In the genomic region with DNA sequence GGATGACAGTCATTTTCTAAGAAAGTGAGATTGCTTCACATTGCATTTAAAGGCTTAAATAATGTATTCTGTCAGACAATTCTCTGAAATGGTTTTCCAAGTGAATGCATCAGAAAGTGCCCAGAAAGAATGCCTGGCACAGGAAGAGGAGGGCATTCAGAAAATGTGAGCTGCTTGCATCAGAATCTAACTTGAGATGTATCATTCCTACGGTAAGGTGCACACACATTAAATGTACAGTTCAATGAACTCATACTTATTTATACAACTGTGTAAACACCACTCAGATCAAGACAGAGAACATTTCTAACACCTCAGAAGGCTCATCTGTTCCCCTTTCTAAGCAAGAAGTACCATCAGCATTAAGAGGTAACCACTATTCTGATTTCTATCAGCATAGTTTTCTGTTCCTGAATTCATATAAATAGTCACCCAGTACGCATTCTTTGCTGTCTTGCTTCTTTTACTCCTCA, we compare ENCODE assay signal across 12 cellular contexts.
DNase-seq lines count a peak whose midpoint lies in the region; ATAC-seq, FAIRE-seq and TF ChIP-seq lines count a peak whose summit lies in the region.
"Had no signal": no experiment of that assay in that cellular context is flagged by ENCODE, and none has a peak within 500 bp of the region (broad histone marks: within the 10 kb centered on the region; RNA-seq: fewer than 3 reads in every experiment).

No MANE protein-coding gene starts in this region.

- peaks cover 18% of the 10 kb centered on the region for H3K9me3 Mint-ChIP-seq in activated T-helper 1 cell treated with anti-CD3 and anti-CD28 coated beads, Interleukin-12 subunit alpha, Interleukin-12 subunit beta, Interleukin-2, Interleukin-4 antibody, amounts not matched to agents 30 ng/mL and 10 ng/mL and 1 ng/mL, durations not matched to agents 14 hours and 24 hours and 36 hours

- H3K4me3 Mint-ChIP-seq in activated T-helper 1 cell treated with anti-CD3 and anti-CD28 coated beads, Interleukin-12 subunit alpha, Interleukin-12 subunit beta, Interleukin-2, Interleukin-4 antibody, amounts not matched to agents 30 ng/mL and 10 ng/mL and 1 ng/mL, durations not matched to agents 14 hours and 24 hours and 36 hours, result no peak overlapping the region
- H3K4me3 Mint-ChIP-seq: activated naive CD8-positive, alpha-beta T cell treated with anti-CD3 and anti-CD28 coated beads, Interleukin-2, amount 10 ng/mL, durations not matched to agents 7 days and 5 days had no signal

- H3K27me3 Mint-ChIP-seq in activated T-helper 1 cell treated with anti-CD3 and anti-CD28 coated beads, Interleukin-12 subunit alpha, Interleukin-12 subunit beta, Interleukin-2, Interleukin-4 antibody, amounts not matched to agents 30 ng/mL and 10 ng/mL and 1 ng/mL, durations not matched to agents 14 hours and 24 hours and 36 hours (ENCODE audit: insufficient read depth), result peaks cover 2% of the 10 kb centered on the region
- H3K27me3 Mint-ChIP-seq: activated naive CD8-positive, alpha-beta T cell treated with anti-CD3 and anti-CD28 coated beads, Interleukin-2, amount 10 ng/mL, durations not matched to agents 7 days and 5 days had no signal

- ATAC-seq in GM18508 (IDR thresholded peaks at IDR 0.05; ENCODE audit: insufficient read depth, unreplicated experiment) (peak; percentile 90), GM19455 (IDR thresholded peaks at IDR 0.05; ENCODE audit: unreplicated experiment) (peak; percentile 89), HG03039 (IDR thresholded peaks at IDR 0.05; ENCODE audit: unreplicated experiment) (peak; percentile 87)
- ATAC-seq: sciatic nerve had no signal

- no peak for TF ChIP-seq EP300 in esophagus muscularis mucosa (IDR thresholded peaks at IDR 0.05)

- DNase-seq in activated T-helper 1 cell treated with anti-CD3 and anti-CD28 coated beads, Interleukin-12 subunit alpha, Interleukin-12 subunit beta, Interleukin-2, Interleukin-4 antibody, amounts not matched to agents 30 ng/mL and 10 ng/mL and 1 ng/mL, durations not matched to agents 14 hours and 24 hours and 36 hours (ENCODE audit: low spot score), result no peak
- DNase-seq in prostate gland (ENCODE audit: low spot score), result no peak
- DNase-seq in esophagus muscularis mucosa (ENCODE audit: extremely low spot score), result no peak
- no peak for DNase-seq in RPMI8226
- DNase-seq in D721Med (ENCODE audit: insufficient read length, low spot score), result no peak
- DNase-seq: activated naive CD8-positive, alpha-beta T cell treated with anti-CD3 and anti-CD28 coated beads, Interleukin-2, amount 10 ng/mL, durations not matched to agents 7 days and 5 days; kidney; NCI-H446 treated with DMSO at 0.1 percent for 48 hours had no signal

- no peak for TF ChIP-seq CTCF in prostate gland (IDR thresholded peaks at IDR 0.05)
- no peak for TF ChIP-seq CTCF in esophagus muscularis mucosa (IDR thresholded peaks at IDR 0.05)
- TF ChIP-seq CTCF in D721Med (IDR thresholded peaks at IDR 0.05; ENCODE audit: insufficient read depth, missing control alignments), result no peak

- no peak overlapping the region for H3K4me3 ChIP-seq in prostate gland
- no peak overlapping the region for H3K4me3 ChIP-seq in esophagus muscularis mucosa

- TF ChIP-seq POLR2A in prostate gland (IDR thresholded peaks at IDR 0.05) (no peak), esophagus muscularis mucosa (IDR thresholded peaks at IDR 0.05; ENCODE audit: low read depth) (no peak)

- peak overlapping the region; percentile 53 for H3K27ac Mint-ChIP-seq in activated T-helper 1 cell treated with anti-CD3 and anti-CD28 coated beads, Interleukin-12 subunit alpha, Interleukin-12 subunit beta, Interleukin-2, Interleukin-4 antibody, amounts not matched to agents 30 ng/mL and 10 ng/mL and 1 ng/mL, durations not matched to agents 14 hours and 24 hours and 36 hours
- H3K27ac Mint-ChIP-seq: activated naive CD8-positive, alpha-beta T cell treated with anti-CD3 and anti-CD28 coated beads, Interleukin-2, amount 10 ng/mL, durations not matched to agents 7 days and 5 days had no signal

- H3K36me3 Mint-ChIP-seq in activated T-helper 1 cell treated with anti-CD3 and anti-CD28 coated beads, Interleukin-12 subunit alpha, Interleukin-12 subunit beta, Interleukin-2, Interleukin-4 antibody, amounts not matched to agents 30 ng/mL and 10 ng/mL and 1 ng/mL, durations not matched to agents 14 hours and 24 hours and 36 hours (ENCODE audit: low read depth), result peaks cover 6% of the 10 kb centered on the region

- no peaks in the 10 kb centered on the region for H3K4me1 ChIP-seq in prostate gland (replicated peaks)
- peaks cover 0 to 6% (median 2%) of the 10 kb centered on the region in 4 donors for H3K4me1 ChIP-seq in esophagus muscularis mucosa

- H3K36me3 ChIP-seq in prostate gland (no peaks in the 10 kb centered on the region), esophagus muscularis mucosa (no peaks in the 10 kb centered on the region)

- intact Hi-C loops in activated T-helper 1 cell treated with anti-CD3 and anti-CD28 coated beads, Interleukin-12 subunit alpha, Interleukin-12 subunit beta, Interleukin-2, Interleukin-4 antibody, amounts not matched to agents 30 ng/mL and 10 ng/mL and 1 ng/mL, durations not matched to agents 14 hours and 24 hours and 36 hours (cut with micrococcal nuclease), result loop anchor here (1.0 to 5.0 kb wide), 7 partner anchors 62 to 310 kb away; no protein-coding TSS in a partner anchor
- intact Hi-C loops in prostate gland (cut with DNase I), result no loop called here
- intact Hi-C loops in esophagus muscularis mucosa (cut with DNase I), result no loop called here

- 65% methylated on average over 2 of the region's 2 CpGs for WGBS in prostate gland
- WGBS in esophagus muscularis mucosa, result 58% methylated on average over 2 of the region's 2 CpGs

- no peak overlapping the region for H3K27ac ChIP-seq in prostate gland
- H3K27ac ChIP-seq in esophagus muscularis mucosa (replicated peaks in 1 of 4), result no peak overlapping the region

- H3K9me3 ChIP-seq in prostate gland (no peaks in the 10 kb centered on the region), esophagus muscularis mucosa (no peaks in the 10 kb centered on the region)

- peaks cover 9% of the 10 kb centered on the region for H3K4me1 Mint-ChIP-seq in activated T-helper 1 cell treated with anti-CD3 and anti-CD28 coated beads, Interleukin-12 subunit alpha, Interleukin-12 subunit beta, Interleukin-2, Interleukin-4 antibody, amounts not matched to agents 30 ng/mL and 10 ng/mL and 1 ng/mL, durations not matched to agents 14 hours and 24 hours and 36 hours (ENCODE audit: low read depth)
- H3K4me1 Mint-ChIP-seq: activated naive CD8-positive, alpha-beta T cell treated with anti-CD3 and anti-CD28 coated beads, Interleukin-2, amount 10 ng/mL, durations not matched to agents 7 days and 5 days had no signal

- FAIRE-seq in D721Med (lab: Jason Lieb, UNC), result no peak
- FAIRE-seq: kidney had no signal

- H3K27me3 ChIP-seq in prostate gland (replicated peaks; ENCODE audit: insufficient read depth) (no peaks in the 10 kb centered on the region), esophagus muscularis mucosa (no peaks in the 10 kb centered on the region)
